ENCODE assay signal across 15 cellular contexts in the genomic region with DNA sequence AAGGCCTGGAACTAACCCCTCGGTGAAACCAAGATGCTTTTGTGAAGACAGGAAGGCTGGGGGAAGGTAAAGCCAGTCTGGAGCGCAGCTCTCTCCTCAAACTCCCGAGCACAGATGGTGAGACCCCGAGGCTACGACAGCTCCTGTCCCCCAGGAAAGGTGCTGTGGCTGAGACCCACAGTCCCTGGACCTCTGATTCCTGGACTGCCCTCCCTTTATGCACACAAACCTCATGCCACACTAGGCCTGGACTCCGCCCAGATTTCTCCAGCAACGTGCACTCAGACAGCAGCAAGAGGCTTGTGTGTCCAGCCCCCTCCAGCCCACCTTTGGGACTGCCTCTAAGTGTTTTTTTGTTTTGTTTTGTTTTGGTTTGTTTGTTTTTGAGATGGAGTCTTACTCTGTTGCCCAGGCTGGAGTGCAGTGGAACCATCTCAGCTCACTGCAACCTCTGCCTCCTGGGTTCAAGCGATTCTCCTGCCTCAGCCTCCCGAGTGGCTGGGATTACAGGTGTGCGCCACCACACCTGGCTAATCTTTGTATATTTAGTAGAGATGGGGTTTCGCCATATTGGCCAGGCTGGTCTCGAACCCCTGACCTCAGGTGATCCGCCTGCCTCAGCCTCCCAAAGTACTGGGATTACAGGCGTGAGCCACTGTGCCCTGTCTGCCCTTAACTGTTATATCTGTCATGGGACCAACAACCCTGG. TPM values are rescaled to one million over a fixed set of nuclear protein-coding genes. Genes with fewer than 3 reads are reported as not detected.
"Had no signal": no experiment of that assay in that cellular context is flagged by ENCODE, and none has a peak within 500 bp of the region (broad histone marks: within the 10 kb centered on the region; RNA-seq: fewer than 3 reads in every experiment).

No MANE protein-coding gene starts in this region.

RNA-seq across cellular contexts. Expression of a gene that starts 5.6 kb away (rescaled TPM):
- total RNA-seq: activated CD4-positive, alpha-beta memory T cell treated with anti-CD3 and anti-CD28 coated beads, Interleukin-2, amount 10 ng/mL, durations not matched to agents 7 days and 5 days; activated CD4-positive, alpha-beta T cell treated with anti-CD3 and anti-CD28 coated beads for 36 hours; activated CD4-positive, alpha-beta T cell treated with anti-CD3 and anti-CD28 coated beads, Interleukin-2, amount 10 ng/mL, durations not matched to agents 24 days and 14 days; activated naive CD4-positive, alpha-beta T cell treated with anti-CD3 and anti-CD28 coated beads, Interleukin-2, amount 50 U/mL, for 72 hours; activated naive CD8-positive, alpha-beta T cell treated with anti-CD3 and anti-CD28 coated beads, Interleukin-2, amount 10 ng/mL, durations not matched to agents 7 days and 5 days; activated T-cell treated with anti-CD3 and anti-CD28 coated beads, Interleukin-2, amount 50 U/mL, for 72 hours; ascending aorta; bronchial epithelial cell; cardiac septum; chondrocyte; dermis blood vessel endothelial cell; esophagus muscularis mucosa; foreskin keratinocyte; gastrocnemius medialis; T-helper 17 cell had no signal
- polyA plus RNA-seq: foreskin keratinocyte had no signal

RNA-seq across cellular contexts. Expression of a gene that starts 17.8 kb away (rescaled TPM):
- total RNA-seq: bronchial epithelial cell, foreskin keratinocyte had no signal
- polyA plus RNA-seq: foreskin keratinocyte had no signal

RNA-seq across cellular contexts. Expression of a gene that starts 26.5 kb away (rescaled TPM):
- total RNA-seq: activated CD4-positive, alpha-beta memory T cell treated with anti-CD3 and anti-CD28 coated beads, Interleukin-2, amount 10 ng/mL, durations not matched to agents 7 days and 5 days; activated CD4-positive, alpha-beta T cell treated with anti-CD3 and anti-CD28 coated beads for 36 hours; activated CD4-positive, alpha-beta T cell treated with anti-CD3 and anti-CD28 coated beads, Interleukin-2, amount 10 ng/mL, durations not matched to agents 24 days and 14 days; activated naive CD4-positive, alpha-beta T cell treated with anti-CD3 and anti-CD28 coated beads, Interleukin-2, amount 50 U/mL, for 72 hours; activated T-cell treated with anti-CD3 and anti-CD28 coated beads, Interleukin-2, amount 50 U/mL, for 72 hours had no signal

RNA-seq across cellular contexts. Expression of a gene that starts 40.1 kb away (rescaled TPM):
- total RNA-seq: activated CD4-positive, alpha-beta T cell treated with anti-CD3 and anti-CD28 coated beads, Interleukin-2, amount 10 ng/mL, durations not matched to agents 24 days and 14 days; ascending aorta; bronchial epithelial cell; cardiac septum; dermis blood vessel endothelial cell; foreskin keratinocyte; gastrocnemius medialis; T-helper 17 cell had no signal
- polyA plus RNA-seq: foreskin keratinocyte had no signal
